In the genomic region with DNA sequence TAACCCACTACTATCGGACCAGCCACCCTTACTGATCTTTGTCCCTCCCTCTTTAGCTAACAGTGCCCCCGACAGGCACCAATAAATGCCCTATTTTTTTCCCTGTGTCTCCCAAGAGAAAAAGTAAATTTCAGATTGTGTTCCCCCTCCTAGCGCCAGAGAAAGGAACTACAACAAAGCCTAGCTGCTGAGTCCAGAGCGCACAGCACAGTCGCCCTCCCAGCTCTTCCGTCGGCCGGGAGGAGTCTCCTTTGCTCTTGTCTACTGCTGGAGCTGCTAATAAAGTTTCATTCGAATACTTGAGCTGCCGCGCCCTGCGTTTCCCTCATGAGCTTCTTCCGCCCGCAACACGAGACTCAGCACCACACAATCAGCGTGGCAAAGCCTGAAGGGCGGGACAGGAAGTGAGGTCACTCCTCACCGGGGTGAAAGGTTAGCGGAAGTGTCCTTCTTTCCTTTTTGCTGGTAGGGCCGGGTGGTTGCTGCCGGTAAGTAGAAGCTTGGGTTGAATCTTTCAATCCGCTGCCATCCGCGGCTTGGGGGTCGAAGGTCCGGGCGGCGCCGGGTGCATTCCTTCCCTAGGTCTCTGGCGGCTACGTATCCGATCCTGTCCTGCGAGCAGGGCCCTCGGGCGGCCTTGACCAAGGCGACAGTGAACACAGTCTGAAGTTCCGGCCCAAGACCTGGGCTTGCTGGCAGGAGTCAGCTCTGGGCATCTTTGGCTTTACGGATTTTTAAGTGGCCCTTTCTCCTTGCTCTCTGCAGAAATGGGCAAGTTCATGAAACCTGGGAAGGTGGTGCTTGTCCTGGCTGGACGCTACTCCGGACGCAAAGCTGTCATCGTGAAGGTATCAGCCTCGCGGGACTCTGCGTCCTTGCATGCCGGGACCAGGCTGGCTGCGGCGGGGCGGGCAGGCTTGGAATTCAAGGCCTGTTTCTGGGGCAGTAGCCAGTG, we compare ENCODE assay signal across 1 cellular context.
TF ChIP-seq lines count a peak whose summit lies in the region.

A gene (plus strand): TSS at position 436 of the 955 bp plus-strand sequence. CDS start 332 bp downstream, at position 768.

TF ChIP-seq in HepG2, 621 proteins besides CTCF, POLR2A, EP300 and RAD21 (continued from another document and continues in another):
- TF ChIP-seq HNRNPLL (IDR thresholded peaks at IDR 0.05; ENCODE audit: low read depth, low read length, poor library complexity, severe bottlenecking) (peak; percentile 67), KDM2A (CRISPR knock-in tag; IDR thresholded peaks at IDR 0.05; ENCODE audit: borderline replicate concordance, low read depth) (peak; percentile 99), NBN (conservative IDR thresholded peaks at IDR 0.05) (no peak), ZNF569 (CRISPR knock-in tag; IDR thresholded peaks at IDR 0.05; ENCODE audit: borderline replicate concordance) (no peak; the same call in 1 of the 2 replicates), ELF4 (CRISPR knock-in tag; IDR thresholded peaks at IDR 0.05; ENCODE audit: borderline replicate concordance) (peak; percentile 99), ZFAT (CRISPR knock-in tag; conservative IDR thresholded peaks at IDR 0.05) (peak; percentile 80; the same call in 1 of the 2 replicates), ZNF761 (CRISPR knock-in tag; conservative IDR thresholded peaks at IDR 0.05) (peak; percentile 98; the same call in 1 of the 2 replicates), TOE1 (CRISPR knock-in tag; IDR thresholded peaks at IDR 0.05) (peak; percentile 77), SNRNP70 (IDR thresholded peaks at IDR 0.05; ENCODE audit: low read depth, low read length) (no peak), ZNF670 (CRISPR knock-in tag; IDR thresholded peaks at IDR 0.05; ENCODE audit: borderline replicate concordance) (peak; percentile 99), MYNN (CRISPR knock-in tag; IDR thresholded peaks at IDR 0.05; ENCODE audit: low read depth) (no peak), CBX1 (IDR thresholded peaks at IDR 0.05; ENCODE audit: low read depth) (peak; percentile 92), HMG20A (CRISPR knock-in tag; IDR thresholded peaks at IDR 0.05; ENCODE audit: borderline replicate concordance) (peak; percentile 61; the same call in 1 of the 2 replicates), ZNF136 (CRISPR knock-in tag; IDR thresholded peaks at IDR 0.05; ENCODE audit: low read depth) (peak; percentile 66; the same call in 1 of the 2 replicates), ZNF788 (CRISPR knock-in tag; IDR thresholded peaks at IDR 0.05; ENCODE audit: borderline replicate concordance) (peak; percentile 99), SETDB1 (CRISPR knock-in tag; IDR thresholded peaks at IDR 0.05; ENCODE audit: borderline replicate concordance) (no peak), ZMYM3 (CRISPR knock-in tag; IDR thresholded peaks at IDR 0.05) (peak; percentile 86), KLF6 (CRISPR knock-in tag; IDR thresholded peaks at IDR 0.05) (peak; percentile 96), TBP (CRISPR knock-in tag; IDR thresholded peaks at IDR 0.05) (no peak), SP2 (CRISPR knock-in tag; IDR thresholded peaks at IDR 0.05) (peak; percentile 92), HOXA7 (CRISPR knock-in tag; IDR thresholded peaks at IDR 0.05) (no peak), PRMT3 (CRISPR knock-in tag; IDR thresholded peaks at IDR 0.05; ENCODE audit: borderline replicate concordance, low read depth) (no peak; the same call in 1 of the 2 replicates), MBD4 (IDR thresholded peaks at IDR 0.05; ENCODE audit: borderline replicate concordance, low read length) (no peak; the same call in 1 of the 2 replicates), ZNF850 (CRISPR knock-in tag; conservative IDR thresholded peaks at IDR 0.05) (no peak), CCAR2 (optimal IDR thresholded peaks at IDR 0.05; ENCODE audit: low read depth, low read length) (peak; percentile 99), HMGA1 (CRISPR knock-in tag; conservative IDR thresholded peaks at IDR 0.05) (no peak), NR1H2 (CRISPR knock-in tag; IDR thresholded peaks at IDR 0.05; ENCODE audit: borderline replicate concordance, low read depth) (no peak), U2AF2 (IDR thresholded peaks at IDR 0.05; ENCODE audit: low read depth, low read length) (0 out of 2 replicates have a peak, but pooled peaks have one; percentile 89), RXRB (CRISPR knock-in tag; IDR thresholded peaks at IDR 0.05; ENCODE audit: borderline replicate concordance) (peak; percentile 97)
- TF ChIP-seq, protein P1, sequence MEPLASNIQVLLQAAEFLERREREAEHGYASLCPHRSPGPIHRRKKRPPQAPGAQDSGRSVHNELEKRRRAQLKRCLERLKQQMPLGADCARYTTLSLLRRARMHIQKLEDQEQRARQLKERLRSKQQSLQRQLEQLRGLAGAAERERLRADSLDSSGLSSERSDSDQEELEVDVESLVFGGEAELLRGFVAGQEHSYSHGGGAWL (CRISPR knock-in tag; IDR thresholded peaks at IDR 0.05): peak; percentile 91
- TF ChIP-seq, protein P2, sequence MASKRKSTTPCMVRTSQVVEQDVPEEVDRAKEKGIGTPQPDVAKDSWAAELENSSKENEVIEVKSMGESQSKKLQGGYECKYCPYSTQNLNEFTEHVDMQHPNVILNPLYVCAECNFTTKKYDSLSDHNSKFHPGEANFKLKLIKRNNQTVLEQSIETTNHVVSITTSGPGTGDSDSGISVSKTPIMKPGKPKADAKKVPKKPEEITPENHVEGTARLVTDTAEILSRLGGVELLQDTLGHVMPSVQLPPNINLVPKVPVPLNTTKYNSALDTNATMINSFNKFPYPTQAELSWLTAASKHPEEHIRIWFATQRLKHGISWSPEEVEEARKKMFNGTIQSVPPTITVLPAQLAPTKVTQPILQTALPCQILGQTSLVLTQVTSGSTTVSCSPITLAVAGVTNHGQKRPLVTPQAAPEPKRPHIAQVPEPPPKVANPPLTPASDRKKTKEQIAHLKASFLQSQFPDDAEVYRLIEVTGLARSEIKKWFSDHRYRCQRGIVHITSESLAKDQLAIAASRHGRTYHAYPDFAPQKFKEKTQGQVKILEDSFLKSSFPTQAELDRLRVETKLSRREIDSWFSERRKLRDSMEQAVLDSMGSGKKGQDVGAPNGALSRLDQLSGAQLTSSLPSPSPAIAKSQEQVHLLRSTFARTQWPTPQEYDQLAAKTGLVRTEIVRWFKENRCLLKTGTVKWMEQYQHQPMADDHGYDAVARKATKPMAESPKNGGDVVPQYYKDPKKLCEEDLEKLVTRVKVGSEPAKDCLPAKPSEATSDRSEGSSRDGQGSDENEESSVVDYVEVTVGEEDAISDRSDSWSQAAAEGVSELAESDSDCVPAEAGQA (IDR thresholded peaks at IDR 0.05; ENCODE audit: low read depth): peak; percentile 95
- TF ChIP-seq, protein P2 (CRISPR knock-in tag; IDR thresholded peaks at IDR 0.05; ENCODE audit: borderline replicate concordance): peak; percentile 69
- TF ChIP-seq, protein P3, sequence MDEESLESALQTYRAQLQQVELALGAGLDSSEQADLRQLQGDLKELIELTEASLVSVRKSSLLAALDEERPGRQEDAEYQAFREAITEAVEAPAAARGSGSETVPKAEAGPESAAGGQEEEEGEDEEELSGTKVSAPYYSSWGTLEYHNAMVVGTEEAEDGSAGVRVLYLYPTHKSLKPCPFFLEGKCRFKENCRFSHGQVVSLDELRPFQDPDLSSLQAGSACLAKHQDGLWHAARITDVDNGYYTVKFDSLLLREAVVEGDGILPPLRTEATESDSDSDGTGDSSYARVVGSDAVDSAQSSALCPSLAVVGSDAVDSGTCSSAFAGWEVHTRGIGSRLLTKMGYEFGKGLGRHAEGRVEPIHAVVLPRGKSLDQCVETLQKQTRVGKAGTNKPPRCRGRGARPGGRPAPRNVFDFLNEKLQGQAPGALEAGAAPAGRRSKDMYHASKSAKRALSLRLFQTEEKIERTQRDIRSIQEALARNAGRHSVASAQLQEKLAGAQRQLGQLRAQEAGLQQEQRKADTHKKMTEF (CRISPR knock-in tag; IDR thresholded peaks at IDR 0.05): peak; percentile 100
- TF ChIP-seq, protein P4, sequence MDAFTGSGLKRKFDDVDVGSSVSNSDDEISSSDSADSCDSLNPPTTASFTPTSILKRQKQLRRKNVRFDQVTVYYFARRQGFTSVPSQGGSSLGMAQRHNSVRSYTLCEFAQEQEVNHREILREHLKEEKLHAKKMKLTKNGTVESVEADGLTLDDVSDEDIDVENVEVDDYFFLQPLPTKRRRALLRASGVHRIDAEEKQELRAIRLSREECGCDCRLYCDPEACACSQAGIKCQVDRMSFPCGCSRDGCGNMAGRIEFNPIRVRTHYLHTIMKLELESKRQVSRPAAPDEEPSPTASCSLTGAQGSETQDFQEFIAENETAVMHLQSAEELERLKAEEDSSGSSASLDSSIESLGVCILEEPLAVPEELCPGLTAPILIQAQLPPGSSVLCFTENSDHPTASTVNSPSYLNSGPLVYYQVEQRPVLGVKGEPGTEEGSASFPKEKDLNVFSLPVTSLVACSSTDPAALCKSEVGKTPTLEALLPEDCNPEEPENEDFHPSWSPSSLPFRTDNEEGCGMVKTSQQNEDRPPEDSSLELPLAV (CRISPR knock-in tag; conservative IDR thresholded peaks at IDR 0.05; ENCODE audit: low read depth): no peak
- TF ChIP-seq, protein P5, sequence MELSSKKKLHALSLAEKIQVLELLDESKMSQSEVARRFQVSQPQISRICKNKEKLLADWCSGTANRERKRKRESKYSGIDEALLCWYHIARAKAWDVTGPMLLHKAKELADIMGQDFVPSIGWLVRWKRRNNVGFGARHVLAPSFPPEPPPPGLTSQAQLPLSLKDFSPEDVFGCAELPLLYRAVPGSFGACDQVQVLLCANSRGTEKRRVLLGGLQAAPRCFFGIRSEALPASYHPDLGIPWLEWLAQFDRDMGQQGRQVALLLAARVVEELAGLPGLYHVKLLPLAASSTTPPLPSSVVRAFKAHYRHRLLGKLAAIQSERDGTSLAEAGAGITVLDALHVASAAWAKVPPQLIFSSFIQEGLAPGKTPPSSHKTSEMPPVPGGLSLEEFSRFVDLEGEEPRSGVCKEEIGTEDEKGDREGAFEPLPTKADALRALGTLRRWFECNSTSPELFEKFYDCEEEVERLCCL (CRISPR knock-in tag; IDR thresholded peaks at IDR 0.05; ENCODE audit: borderline replicate concordance): peak; percentile 95
- TF ChIP-seq, protein P6, sequence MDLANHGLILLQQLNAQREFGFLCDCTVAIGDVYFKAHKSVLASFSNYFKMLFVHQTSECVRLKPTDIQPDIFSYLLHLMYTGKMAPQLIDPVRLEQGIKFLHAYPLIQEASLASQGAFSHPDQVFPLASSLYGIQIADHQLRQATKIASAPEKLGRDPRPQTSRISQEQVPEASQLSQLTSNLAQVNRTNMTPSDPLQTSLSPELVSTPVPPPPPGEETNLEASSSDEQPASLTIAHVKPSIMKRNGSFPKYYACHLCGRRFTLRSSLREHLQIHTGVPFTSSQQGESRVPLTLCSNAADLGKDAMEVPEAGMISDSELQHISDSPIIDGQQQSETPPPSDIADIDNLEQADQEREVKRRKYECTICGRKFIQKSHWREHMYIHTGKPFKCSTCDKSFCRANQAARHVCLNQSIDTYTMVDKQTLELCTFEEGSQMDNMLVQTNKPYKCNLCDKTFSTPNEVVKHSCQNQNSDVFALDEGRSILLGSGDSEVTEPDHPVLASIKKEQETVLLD (CRISPR knock-in tag; IDR thresholded peaks at IDR 0.05; ENCODE audit: low read depth): peak; percentile 87
- TF ChIP-seq, protein P7, sequence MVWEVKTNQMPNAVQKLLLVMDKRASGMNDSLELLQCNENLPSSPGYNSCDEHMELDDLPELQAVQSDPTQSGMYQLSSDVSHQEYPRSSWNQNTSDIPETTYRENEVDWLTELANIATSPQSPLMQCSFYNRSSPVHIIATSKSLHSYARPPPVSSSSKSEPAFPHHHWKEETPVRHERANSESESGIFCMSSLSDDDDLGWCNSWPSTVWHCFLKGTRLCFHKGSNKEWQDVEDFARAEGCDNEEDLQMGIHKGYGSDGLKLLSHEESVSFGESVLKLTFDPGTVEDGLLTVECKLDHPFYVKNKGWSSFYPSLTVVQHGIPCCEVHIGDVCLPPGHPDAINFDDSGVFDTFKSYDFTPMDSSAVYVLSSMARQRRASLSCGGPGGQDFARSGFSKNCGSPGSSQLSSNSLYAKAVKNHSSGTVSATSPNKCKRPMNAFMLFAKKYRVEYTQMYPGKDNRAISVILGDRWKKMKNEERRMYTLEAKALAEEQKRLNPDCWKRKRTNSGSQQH (CRISPR knock-in tag; IDR thresholded peaks at IDR 0.05; ENCODE audit: low read depth): peak; percentile 92
- TF ChIP-seq, protein P8, sequence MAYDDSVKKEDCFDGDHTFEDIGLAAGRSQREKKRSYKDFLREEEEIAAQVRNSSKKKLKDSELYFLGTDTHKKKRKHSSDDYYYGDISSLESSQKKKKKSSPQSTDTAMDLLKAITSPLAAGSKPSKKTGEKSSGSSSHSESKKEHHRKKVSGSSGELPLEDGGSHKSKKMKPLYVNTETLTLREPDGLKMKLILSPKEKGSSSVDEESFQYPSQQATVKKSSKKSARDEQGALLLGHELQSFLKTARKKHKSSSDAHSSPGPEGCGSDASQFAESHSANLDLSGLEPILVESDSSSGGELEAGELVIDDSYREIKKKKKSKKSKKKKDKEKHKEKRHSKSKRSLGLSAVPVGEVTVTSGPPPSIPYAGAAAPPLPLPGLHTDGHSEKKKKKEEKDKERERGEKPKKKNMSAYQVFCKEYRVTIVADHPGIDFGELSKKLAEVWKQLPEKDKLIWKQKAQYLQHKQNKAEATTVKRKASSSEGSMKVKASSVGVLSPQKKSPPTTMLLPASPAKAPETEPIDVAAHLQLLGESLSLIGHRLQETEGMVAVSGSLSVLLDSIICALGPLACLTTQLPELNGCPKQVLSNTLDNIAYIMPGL (CRISPR knock-in tag; IDR thresholded peaks at IDR 0.05; ENCODE audit: borderline replicate concordance in 1 of 2, low read depth in 1 of 2): peak; percentile 97
